ENCODE assay signal across 8 cellular contexts in the genomic region with DNA sequence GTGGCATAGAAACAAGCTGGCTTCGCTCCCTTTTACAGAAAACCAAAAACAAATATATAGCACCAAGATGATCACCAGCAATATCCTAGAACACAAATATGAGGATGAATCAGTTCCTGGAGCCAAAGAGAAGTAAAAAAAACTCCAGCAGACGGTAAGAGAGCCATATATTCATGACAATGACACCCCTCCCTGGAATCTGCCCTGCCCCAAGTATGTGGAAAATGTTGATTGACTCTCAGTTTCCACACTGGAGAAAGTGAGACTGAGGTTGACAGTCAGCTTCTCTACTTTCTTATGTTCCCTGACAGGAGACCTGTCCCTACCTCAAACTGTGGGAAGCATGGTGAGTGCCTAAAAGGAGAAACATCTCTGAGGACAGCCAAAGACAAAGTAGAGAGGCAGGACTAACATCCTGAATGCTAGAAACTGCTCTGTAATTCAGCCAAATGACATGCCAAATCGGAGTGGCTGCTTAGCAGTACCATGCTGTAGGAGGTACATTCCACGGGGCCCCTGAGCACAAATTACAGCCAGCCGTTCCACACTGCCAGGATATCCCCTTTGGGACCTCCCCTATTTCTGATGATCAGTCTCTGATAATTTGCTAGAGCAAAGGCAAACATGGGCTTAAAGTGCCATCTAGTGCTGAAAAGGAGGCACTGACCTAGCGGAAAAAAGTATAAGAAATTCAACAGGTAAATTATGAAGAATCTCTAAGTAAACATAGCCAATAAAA.
A peak's percentile ranks its signal among the peaks of the same experiment; 100 is the strongest.
DNase-seq lines count a peak whose midpoint lies in the region; ATAC-seq and TF ChIP-seq lines count a peak whose summit lies in the region.

No MANE protein-coding gene starts in this region.

- no peak for ATAC-seq in GM21360 (IDR thresholded peaks at IDR 0.05; ENCODE audit: unreplicated experiment)
- no peak for ATAC-seq in gastroesophageal sphincter
- ATAC-seq in HG03460 (IDR thresholded peaks at IDR 0.05; ENCODE audit: unreplicated experiment) = no peak

- DNase-seq in AG04450 (ENCODE audit: low read depth, low spot score) (no peak), GM20000 (ENCODE audit: low spot score) (no peak), PC-9 (peak in 1 of 2 experiments; percentile 20), fibroblast of peridontal ligament (ENCODE audit: extremely low read depth) (peak; percentile 79), Peyer's patch (no peak)

- peak overlapping the region; percentile 30 for H3K4me2 ChIP-seq in PC-9

- WGBS in gastroesophageal sphincter (ENCODE audit: low coverage in 1 of 2), 2 donors = 84 to 90% methylated on average over 4 to 6 of the region's 6 CpGs

- peak; percentile 61 for TF ChIP-seq CTCF in AG04450 (IDR thresholded peaks at IDR 0.05; ENCODE audit: low read depth, low read length)
- peak; percentile 25 for TF ChIP-seq CTCF in GM20000 (IDR thresholded peaks at IDR 0.05; ENCODE audit: extremely low read depth, missing control alignments)
- peak; percentile 90 for TF ChIP-seq CTCF in PC-9 (conservative IDR thresholded peaks at IDR 0.05)
- TF ChIP-seq CTCF in Peyer's patch (IDR thresholded peaks at IDR 0.05) = peak in 2 of 6 experiments; percentile 11 to 18
- TF ChIP-seq CTCF in gastroesophageal sphincter (IDR thresholded peaks at IDR 0.05) = no peak

- peaks cover 5% of the 10 kb centered on the region; the same call in 1 of the 2 replicates for H3K9me3 ChIP-seq in AG04450 (ENCODE audit: control insufficient read depth, insufficient read depth, low read length)
- peaks cover 9% of the 10 kb centered on the region for H3K9me3 ChIP-seq in PC-9 (ENCODE audit: insufficient read depth, low read depth)
- H3K9me3 ChIP-seq in Peyer's patch = no peaks in the 10 kb centered on the region
- peaks cover 0 to 13% (median 0%) of the 10 kb centered on the region in 3 donors for H3K9me3 ChIP-seq in gastroesophageal sphincter

- H3K4me1 ChIP-seq in PC-9 (replicated peaks; ENCODE audit: insufficient read depth) (no peaks in the 10 kb centered on the region), Peyer's patch (no peaks in the 10 kb centered on the region), gastroesophageal sphincter (no peaks in the 10 kb centered on the region)

- no peaks in the 10 kb centered on the region for H3K27me3 ChIP-seq in AG04450 (ENCODE audit: control insufficient read depth, insufficient read depth, low read length)
- no peaks in the 10 kb centered on the region for H3K27me3 ChIP-seq in PC-9 (ENCODE audit: insufficient read depth, low read depth)
- H3K27me3 ChIP-seq in Peyer's patch = no peaks in the 10 kb centered on the region
- no peaks in the 10 kb centered on the region for H3K27me3 ChIP-seq in gastroesophageal sphincter

- H3K9me2 ChIP-seq in PC-9 (ENCODE audit: insufficient read depth) = no peaks in the 10 kb centered on the region

- H3K36me3 ChIP-seq in PC-9 (ENCODE audit: low read depth) (no peaks in the 10 kb centered on the region), Peyer's patch (no peaks in the 10 kb centered on the region), gastroesophageal sphincter (no peaks in the 10 kb centered on the region)

- POLR2A ChIA-PET in AG04450 (lab: Yijun Ruan, JAX) = no interaction called here
- POLR2A ChIA-PET in PC-9 (lab: Charles Lee; ENCODE audit: unreplicated experiment) = no interaction called here

- H3K4me3 ChIP-seq in AG04450 (ENCODE audit: low read depth, low read length) (no peak overlapping the region), PC-9 (no peak overlapping the region), Peyer's patch (no peak overlapping the region), gastroesophageal sphincter (no peak overlapping the region)

- H3K27ac ChIP-seq in AG04450 (ENCODE audit: low read depth, low read length) (peak overlapping the region; percentile 59), PC-9 (no peak overlapping the region), Peyer's patch (no peak overlapping the region), gastroesophageal sphincter (no peak overlapping the region)

- TF ChIP-seq POLR2A in Peyer's patch (IDR thresholded peaks at IDR 0.05) = no peak
- no peak for TF ChIP-seq POLR2A in gastroesophageal sphincter (IDR thresholded peaks at IDR 0.05)

- no peaks in the 10 kb centered on the region for H3F3A ChIP-seq in PC-9 (ENCODE audit: insufficient read depth, low read depth)

- H2AFZ ChIP-seq in PC-9 = peak overlapping the region; percentile 28; the same call in 1 of the 2 replicates

- no peak for TF ChIP-seq EP300 in gastroesophageal sphincter (IDR thresholded peaks at IDR 0.05)

- H3K79me2 ChIP-seq in PC-9 (ENCODE audit: low read depth) = no peaks in the 10 kb centered on the region

- no peaks in the 10 kb centered on the region for H4K20me1 ChIP-seq in PC-9 (ENCODE audit: insufficient read depth)

- intact Hi-C loops in PC-9 (cut with micrococcal nuclease; ENCODE audit: unreplicated experiment) = loop anchor here (1.0 kb wide), 1 partner anchor 1052 kb away; no protein-coding TSS in a partner anchor

- CTCF ChIA-PET in AG04450 (lab: Charles Lee) (interaction anchor here (1.0 kb wide), 1 partner anchor 924 kb away, joined by 5 read pairs; no protein-coding TSS in a partner anchor), PC-9 (lab: Charles Lee) (interaction anchor here (0.7 kb wide), 1 partner anchor 420 kb away, joined by 3 read pairs; no protein-coding TSS in a partner anchor)

- no TSS peak for BruUV-seq in PC-9 (replicated peaks; lab: Mats Ljungman, UMichigan)

Comparison
In these comparisons a context has a peak if more than half of its experiments do, and no peak if none do; other contexts are left out.
1. CTCF ChIP-seq: peak in AG04450 (single experiment), GM20000 (single experiment) and PC-9 (single experiment); none in gastroesophageal sphincter (0 of 4).